ENCODE assay signal across 8 cellular contexts in genomic region chr3:129688310-129688895, GRCh38.
DNase-seq lines count a peak whose midpoint lies in the region; ATAC-seq and TF ChIP-seq lines count a peak whose summit lies in the region.

No MANE protein-coding gene starts in this region.

- H3K27ac ChIP-seq in C4-2B (peak overlapping the region; percentile 47), muscle layer of duodenum (ENCODE audit: low read length) (peak overlapping the region; percentile 43)

- H3K4me1 ChIP-seq in muscle layer of duodenum (ENCODE audit: control insufficient read depth in 1 of 2, insufficient read depth in 2 of 2, low read length in 2 of 2) = peaks cover 0 to 26% of the 10 kb centered on the region in 2 donors

- H3K4me3 Mint-ChIP-seq in activated CD8-positive, alpha-beta T cell treated with anti-CD3 and anti-CD28 coated beads, Interleukin-2, amount 10 ng/mL, durations not matched to agents 7 days and 5 days = no peak overlapping the region

- no peak for TF ChIP-seq CTCF in C4-2B (conservative IDR thresholded peaks at IDR 0.05)
- no peak for TF ChIP-seq CTCF in fibroblast of pulmonary artery (IDR thresholded peaks at IDR 0.05; ENCODE audit: low read length, missing control alignments)

- POLR2A ChIA-PET in activated CD8-positive, alpha-beta T cell treated with anti-CD3 and anti-CD28 coated beads, Interleukin-2, amount 10 ng/mL, durations not matched to agents 7 days and 5 days (lab: Charles Lee) = no interaction called here

- H3K27ac Mint-ChIP-seq in activated CD8-positive, alpha-beta T cell treated with anti-CD3 and anti-CD28 coated beads, Interleukin-2, amount 10 ng/mL, durations not matched to agents 7 days and 5 days = no peak overlapping the region

- H3K27me3 Mint-ChIP-seq in activated CD8-positive, alpha-beta T cell treated with anti-CD3 and anti-CD28 coated beads, Interleukin-2, amount 10 ng/mL, durations not matched to agents 7 days and 5 days (ENCODE audit: low read depth) = no peaks in the 10 kb centered on the region

- H3K36me3 Mint-ChIP-seq in activated CD8-positive, alpha-beta T cell treated with anti-CD3 and anti-CD28 coated beads, Interleukin-2, amount 10 ng/mL, durations not matched to agents 7 days and 5 days (ENCODE audit: low read depth) = no peaks in the 10 kb centered on the region

- no peaks in the 10 kb centered on the region for H3K27me3 ChIP-seq in muscle layer of duodenum (ENCODE audit: low read depth, low read length)

- no peaks in the 10 kb centered on the region for H3K36me3 ChIP-seq in muscle layer of duodenum (ENCODE audit: control insufficient read depth in 1 of 2, insufficient read depth in 2 of 2, low read length in 2 of 2)

- DNase-seq in NCI-H82 treated with DMSO at 0.1 percent for 48 hours (lab: John Stamatoyannopoulos, UW; ENCODE audit: unreplicated experiment) (peak; percentile 69), fibroblast of pulmonary artery (ENCODE audit: low read depth) (peak; percentile 71), NCI-H524 treated with DMSO at 0.1 percent for 48 hours (lab: John Stamatoyannopoulos, UW) (no peak), OCI-M1 (lab: John Stamatoyannopoulos, UW) (no peak)
- no peak for DNase-seq in activated CD8-positive, alpha-beta T cell treated with anti-CD3 and anti-CD28 coated beads, Interleukin-2, amount 10 ng/mL, durations not matched to agents 7 days and 5 days
- DNase-seq in activated T-cell treated with anti-CD3 and anti-CD28 coated beads, Interleukin-2, amount 50 U/mL, for 48 hours = no peak

- H3K9me3 Mint-ChIP-seq in activated CD8-positive, alpha-beta T cell treated with anti-CD3 and anti-CD28 coated beads, Interleukin-2, amount 10 ng/mL, durations not matched to agents 7 days and 5 days (ENCODE audit: insufficient read depth) = no peaks in the 10 kb centered on the region

- CTCF ChIA-PET in activated CD8-positive, alpha-beta T cell treated with anti-CD3 and anti-CD28 coated beads, Interleukin-2, amount 10 ng/mL, durations not matched to agents 7 days and 5 days (lab: Charles Lee) = no interaction called here

- peak overlapping the region; percentile 49 for H3K4me3 ChIP-seq in fibroblast of pulmonary artery (replicated peaks; ENCODE audit: low read depth, low read length)
- H3K4me3 ChIP-seq in muscle layer of duodenum (ENCODE audit: low read depth in 1 of 2, low read length in 2 of 2) = peak overlapping the region; percentile 51 to 58

- H3K4me1 Mint-ChIP-seq in activated CD8-positive, alpha-beta T cell treated with anti-CD3 and anti-CD28 coated beads, Interleukin-2, amount 10 ng/mL, durations not matched to agents 7 days and 5 days (ENCODE audit: low read depth) = peaks cover 2% of the 10 kb centered on the region

- ATAC-seq in activated CD8-positive, alpha-beta T cell treated with anti-CD3 and anti-CD28 coated beads, Interleukin-2, amount 10 ng/mL, durations not matched to agents 7 days and 5 days = no peak

- no peaks in the 10 kb centered on the region for H3K9me3 ChIP-seq in muscle layer of duodenum (ENCODE audit: control insufficient read depth in 1 of 2, low read length in 2 of 2)

Comparison
In these comparisons a context has a peak if more than half of its experiments do, and no peak if none do; other contexts are left out.
1. DNase-seq: peak in NCI-H82 treated with DMSO at 0.1 percent for 48 hours (single experiment) and fibroblast of pulmonary artery (single experiment); none in activated CD8-positive, alpha-beta T cell treated with anti-CD3 and anti-CD28 coated beads, Interleukin-2, amount 10 ng/mL, durations not matched to agents 7 days and 5 days (single experiment), NCI-H524 treated with DMSO at 0.1 percent for 48 hours (single experiment), OCI-M1 (single experiment) and activated T-cell treated with anti-CD3 and anti-CD28 coated beads, Interleukin-2, amount 50 U/mL, for 48 hours (0 of 2).